ENCODE assay signal across 1 cellular context in the genomic region with DNA sequence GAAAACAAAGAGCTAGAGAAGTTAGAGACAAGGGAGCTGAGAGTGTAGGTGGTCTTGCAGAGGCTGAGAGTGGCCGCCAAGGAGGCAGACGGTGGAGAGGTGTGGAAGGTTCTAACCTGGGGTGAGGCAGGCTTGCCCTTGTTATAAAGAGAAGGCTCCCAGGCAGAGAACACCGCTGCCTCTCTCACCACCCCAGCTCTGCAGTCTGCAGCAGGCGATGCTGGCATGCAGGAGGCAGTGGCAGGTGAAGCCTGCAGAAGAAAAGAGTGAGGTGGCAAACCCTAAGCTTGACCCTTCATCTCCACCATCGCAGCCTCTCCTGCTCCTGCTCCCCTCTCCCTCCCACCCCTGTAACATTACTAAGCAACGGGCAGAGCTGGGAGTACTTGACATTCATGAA.
TF ChIP-seq lines count a peak whose summit lies in the region.

No MANE protein-coding gene starts in this region.

TF ChIP-seq in H1, 55 proteins besides CTCF, POLR2A, EP300 and RAD21 (continued from another document):
- TF ChIP-seq SRF (IDR thresholded peaks at IDR 0.05; ENCODE audit: low read depth, low read length): no peak
